In the genomic region with DNA sequence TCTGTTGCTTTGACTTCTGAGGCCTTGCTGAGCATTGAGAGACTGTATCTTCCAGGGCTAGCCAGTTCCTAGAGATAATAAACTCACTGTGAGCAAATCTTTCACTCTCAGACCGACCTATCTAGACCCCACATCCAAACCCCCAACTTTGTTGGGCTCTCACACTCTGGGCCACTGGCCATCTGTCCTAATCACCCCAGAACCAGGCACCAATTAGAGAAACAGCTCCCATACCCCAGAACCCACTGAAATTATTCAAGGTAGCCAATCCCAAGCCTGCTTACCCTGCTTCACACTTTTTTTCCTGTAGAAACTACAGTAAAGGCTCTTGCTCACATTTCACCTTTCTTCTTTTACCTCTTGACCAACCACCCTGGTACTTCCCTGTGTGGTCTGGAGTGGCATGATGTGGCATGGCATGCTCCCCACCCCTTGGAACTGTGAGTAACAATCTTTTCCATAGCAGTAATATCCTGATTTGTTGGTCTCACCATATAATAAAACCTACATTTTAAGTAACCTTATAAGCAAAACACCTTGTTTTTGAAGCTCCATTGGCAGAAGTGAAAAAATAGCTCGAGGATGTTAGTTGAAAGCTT, we compare ENCODE assay signal across 20 cellular contexts. TPM values are rescaled to one million over a fixed set of nuclear protein-coding genes. Genes with fewer than 3 reads are reported as not detected.
DNase-seq lines count a peak whose midpoint lies in the region; ATAC-seq lines count a peak whose summit lies in the region.
"Had no signal": no experiment of that assay in that cellular context is flagged by ENCODE, and none has a peak within 500 bp of the region (broad histone marks: within the 10 kb centered on the region; RNA-seq: fewer than 3 reads in every experiment).

No MANE protein-coding gene starts in this region.

- no peak for DNase-seq in activated naive CD8-positive, alpha-beta T cell treated with anti-CD3 and anti-CD28 coated beads, Interleukin-2, amount 50 U/mL, for 24 hours
- DNase-seq in activated naive CD8-positive, alpha-beta T cell treated with anti-CD3 and anti-CD28 coated beads for 36 hours = no peak
- DNase-seq in T-helper 17 cell (no peak), posterior cingulate gyrus (no peak), NOMO-1 (lab: John Stamatoyannopoulos, UW; ENCODE audit: unreplicated experiment in 2 of 2) (no peak)
- DNase-seq in stimulated activated naive B cell treated with anti-CD40 and anti-IgM and Interleukin-4, amounts not matched to agents 10 μg/mL and 1 μg/mL and 100 μg/mL, for 72 hours = no peak
- DNase-seq: activated B cell treated with CpG ODN at 0.5 μM for 24 hours; effector CD4-positive, alpha-beta T cell; KG1; mesenchymal stem cell; naive B cell; NCI-H2171 treated with DMSO at 0.1 percent for 48 hours; NCI-H526 treated with DMSO at 0.1 percent for 48 hours; SK-N-SH; testis had no signal

- peaks cover 18% of the 10 kb centered on the region for H3K4me1 Mint-ChIP-seq in activated naive CD8-positive, alpha-beta T cell treated with anti-CD3 and anti-CD28 coated beads, Interleukin-2, amount 50 U/mL, for 24 hours
- H3K4me1 Mint-ChIP-seq in activated naive CD8-positive, alpha-beta T cell treated with anti-CD3 and anti-CD28 coated beads for 36 hours = peaks cover 19% of the 10 kb centered on the region
- peaks cover 29% of the 10 kb centered on the region for H3K4me1 Mint-ChIP-seq in T-helper 17 cell
- peaks cover 7 to 13% of the 10 kb centered on the region in 2 donors for H3K4me1 Mint-ChIP-seq in stimulated activated naive B cell treated with anti-CD40 and anti-IgM and Interleukin-4, amounts not matched to agents 10 μg/mL and 1 μg/mL and 100 μg/mL, for 72 hours

- H3K9me3 Mint-ChIP-seq in activated naive CD8-positive, alpha-beta T cell treated with anti-CD3 and anti-CD28 coated beads, Interleukin-2, amount 50 U/mL, for 24 hours = no peaks in the 10 kb centered on the region
- H3K9me3 Mint-ChIP-seq in activated naive CD8-positive, alpha-beta T cell treated with anti-CD3 and anti-CD28 coated beads for 36 hours = no peaks in the 10 kb centered on the region
- H3K9me3 Mint-ChIP-seq in stimulated activated naive B cell treated with anti-CD40 and anti-IgM and Interleukin-4, amounts not matched to agents 10 μg/mL and 1 μg/mL and 100 μg/mL, for 72 hours = no peaks in the 10 kb centered on the region
- H3K9me3 Mint-ChIP-seq: activated B cell treated with CpG ODN at 0.5 μM for 24 hours; activated T-helper 1 cell treated with anti-CD3 and anti-CD28 coated beads, Interleukin-12 subunit alpha, Interleukin-12 subunit beta, Interleukin-2, Interleukin-4 antibody, amounts not matched to agents 30 ng/mL and 10 ng/mL and 1 ng/mL, durations not matched to agents 14 hours and 24 hours and 36 hours; CD14-positive monocyte; naive B cell had no signal

- no peaks in the 10 kb centered on the region for H3K27me3 Mint-ChIP-seq in activated naive CD8-positive, alpha-beta T cell treated with anti-CD3 and anti-CD28 coated beads, Interleukin-2, amount 50 U/mL, for 24 hours
- no peaks in the 10 kb centered on the region for H3K27me3 Mint-ChIP-seq in activated naive CD8-positive, alpha-beta T cell treated with anti-CD3 and anti-CD28 coated beads for 36 hours
- H3K27me3 Mint-ChIP-seq in T-helper 17 cell = no peaks in the 10 kb centered on the region
- H3K27me3 Mint-ChIP-seq in stimulated activated naive B cell treated with anti-CD40 and anti-IgM and Interleukin-4, amounts not matched to agents 10 μg/mL and 1 μg/mL and 100 μg/mL, for 72 hours = no peaks in the 10 kb centered on the region
- H3K27me3 Mint-ChIP-seq: activated B cell treated with CpG ODN at 0.5 μM for 24 hours, naive B cell had no signal

- ATAC-seq in activated naive CD8-positive, alpha-beta T cell treated with anti-CD3 and anti-CD28 coated beads, Interleukin-2, amount 50 U/mL, for 24 hours = peak; percentile 72
- ATAC-seq in T-helper 17 cell (peak; percentile 22), esophagus mucosa (peak; percentile 33), HG03432 (IDR thresholded peaks at IDR 0.05; ENCODE audit: unreplicated experiment) (no peak)
- no peak for ATAC-seq in stimulated activated naive B cell treated with anti-CD40 and anti-IgM and Interleukin-4, amounts not matched to agents 10 μg/mL and 1 μg/mL and 100 μg/mL, for 72 hours (replicated peaks)
- ATAC-seq: HCT116 had no signal

- no peak overlapping the region for H3K4me3 Mint-ChIP-seq in activated naive CD8-positive, alpha-beta T cell treated with anti-CD3 and anti-CD28 coated beads, Interleukin-2, amount 50 U/mL, for 24 hours
- no peak overlapping the region for H3K4me3 Mint-ChIP-seq in activated naive CD8-positive, alpha-beta T cell treated with anti-CD3 and anti-CD28 coated beads for 36 hours
- peak overlapping the region; percentile 63 for H3K4me3 Mint-ChIP-seq in T-helper 17 cell
- no peak overlapping the region for H3K4me3 Mint-ChIP-seq in stimulated activated naive B cell treated with anti-CD40 and anti-IgM and Interleukin-4, amounts not matched to agents 10 μg/mL and 1 μg/mL and 100 μg/mL, for 72 hours
- H3K4me3 Mint-ChIP-seq: activated B cell treated with CpG ODN at 0.5 μM for 24 hours; activated T-helper 1 cell treated with anti-CD3 and anti-CD28 coated beads, Interleukin-12 subunit alpha, Interleukin-12 subunit beta, Interleukin-2, Interleukin-4 antibody, amounts not matched to agents 30 ng/mL and 10 ng/mL and 1 ng/mL, durations not matched to agents 14 hours and 24 hours and 36 hours; CD14-positive monocyte; naive B cell had no signal

- intact Hi-C loops in posterior cingulate gyrus (cut with DNase I) = no loop called here

- H3K27ac Mint-ChIP-seq in activated naive CD8-positive, alpha-beta T cell treated with anti-CD3 and anti-CD28 coated beads, Interleukin-2, amount 50 U/mL, for 24 hours = peak overlapping the region; percentile 44
- H3K27ac Mint-ChIP-seq in activated naive CD8-positive, alpha-beta T cell treated with anti-CD3 and anti-CD28 coated beads for 36 hours = no peak overlapping the region
- H3K27ac Mint-ChIP-seq in T-helper 17 cell = peak overlapping the region; percentile 83
- H3K27ac Mint-ChIP-seq in stimulated activated naive B cell treated with anti-CD40 and anti-IgM and Interleukin-4, amounts not matched to agents 10 μg/mL and 1 μg/mL and 100 μg/mL, for 72 hours = peak overlapping the region; percentile 65
- H3K27ac Mint-ChIP-seq: activated B cell treated with CpG ODN at 0.5 μM for 24 hours; activated T-helper 1 cell treated with anti-CD3 and anti-CD28 coated beads, Interleukin-12 subunit alpha, Interleukin-12 subunit beta, Interleukin-2, Interleukin-4 antibody, amounts not matched to agents 30 ng/mL and 10 ng/mL and 1 ng/mL, durations not matched to agents 14 hours and 24 hours and 36 hours had no signal

- H3K36me3 Mint-ChIP-seq in activated naive CD8-positive, alpha-beta T cell treated with anti-CD3 and anti-CD28 coated beads, Interleukin-2, amount 50 U/mL, for 24 hours (ENCODE audit: low read depth) = peaks cover 48% of the 10 kb centered on the region
- H3K36me3 Mint-ChIP-seq in activated naive CD8-positive, alpha-beta T cell treated with anti-CD3 and anti-CD28 coated beads for 36 hours = peaks cover 39% of the 10 kb centered on the region
- peaks cover 9% of the 10 kb centered on the region for H3K36me3 Mint-ChIP-seq in T-helper 17 cell (ENCODE audit: low read depth)
- H3K36me3 Mint-ChIP-seq in stimulated activated naive B cell treated with anti-CD40 and anti-IgM and Interleukin-4, amounts not matched to agents 10 μg/mL and 1 μg/mL and 100 μg/mL, for 72 hours = peaks cover 28 to 42% of the 10 kb centered on the region in 2 donors

- no peaks in the 10 kb centered on the region for H3K9me3 ChIP-seq in T-helper 17 cell (ENCODE audit: control insufficient read depth, low read length, poor library complexity, severe bottlenecking)
- H3K9me3 ChIP-seq: SK-N-SH, testis had no signal

RNA-seq across cellular contexts. Expression of gene ANKRD12, which starts 55.2 kb away (rescaled TPM):
- 10 to 100 TPM; 33.1 to 33.9 TPM for total RNA-seq in activated naive CD8-positive, alpha-beta T cell treated with anti-CD3 and anti-CD28 coated beads for 36 hours
- total RNA-seq in T-helper 17 cell (100 to 1,000 TPM; 191 to 257 TPM), esophagus mucosa (30.8 TPM)

Comparison
In these comparisons a context has a peak if more than half of its experiments do, and no peak if none do; other contexts are left out.
1. ATAC-seq: peak in activated naive CD8-positive, alpha-beta T cell treated with anti-CD3 and anti-CD28 coated beads, Interleukin-2, amount 50 U/mL, for 24 hours (single experiment), T-helper 17 cell (single experiment) and esophagus mucosa (single experiment); none in stimulated activated naive B cell treated with anti-CD40 and anti-IgM and Interleukin-4, amounts not matched to agents 10 μg/mL and 1 μg/mL and 100 μg/mL, for 72 hours (0 of 2) and HG03432 (single experiment).